9 cellular contexts compared by ENCODE assay signal in genomic region chr5:56819027-56819881, GRCh38. TPM values are rescaled to one million over a fixed set of nuclear protein-coding genes. Genes with fewer than 3 reads are reported as not detected.
DNase-seq lines count a peak whose midpoint lies in the region; ATAC-seq, FAIRE-seq and TF ChIP-seq lines count a peak whose summit lies in the region.
"Had no signal": no experiment of that assay in that cellular context is flagged by ENCODE, and none has a peak within 500 bp of the region (broad histone marks: within the 10 kb centered on the region; RNA-seq: fewer than 3 reads in every experiment).

No MANE protein-coding gene starts in this region.

- FAIRE-seq in GM18507 (lab: Jason Lieb, UNC), result peak; percentile 39

- no peaks in the 10 kb centered on the region for H3K9me3 ChIP-seq in endocrine pancreas (ENCODE audit: control insufficient read depth, low read length)
- no peaks in the 10 kb centered on the region for H3K9me3 ChIP-seq in prostate gland
- no peaks in the 10 kb centered on the region for H3K9me3 ChIP-seq in uterus

- ATAC-seq in GM18498 (IDR thresholded peaks at IDR 0.05; ENCODE audit: unreplicated experiment) (no peak), HG02571 (IDR thresholded peaks at IDR 0.05; ENCODE audit: unreplicated experiment) (no peak)

- TF ChIP-seq POLR2A in prostate gland (IDR thresholded peaks at IDR 0.05) (no peak), uterus (IDR thresholded peaks at IDR 0.05) (no peak)

- H3K4me1 ChIP-seq in endocrine pancreas (ENCODE audit: control insufficient read depth, insufficient read depth, low read length) (peaks cover 29% of the 10 kb centered on the region), prostate gland (replicated peaks) (peaks cover 3% of the 10 kb centered on the region), uterus (peaks cover 0 to 8% of the 10 kb centered on the region in 2 donors)

- no peaks in the 10 kb centered on the region for H3K36me3 ChIP-seq in endocrine pancreas (ENCODE audit: control insufficient read depth, insufficient read depth, low read length)
- H3K36me3 ChIP-seq in prostate gland, result no peaks in the 10 kb centered on the region
- H3K36me3 ChIP-seq in uterus, result no peaks in the 10 kb centered on the region

- no peak overlapping the region for H3K9ac ChIP-seq in endocrine pancreas (ENCODE audit: control insufficient read depth, insufficient read depth, low read length)

- intact Hi-C loops in prostate gland (cut with DNase I) (loop anchor here (10.0 kb wide), 1 partner anchor 344 kb away; no protein-coding TSS in a partner anchor), uterus (cut with DNase I; ENCODE audit: low total_unique reads) (no loop called here)

- H3K27ac ChIP-seq in prostate gland, result peak overlapping the region; percentile 34 to 98
- peak overlapping the region in 1 of 2 donors; percentile 92 for H3K27ac ChIP-seq in uterus

- H3K4me3 ChIP-seq in endocrine pancreas (ENCODE audit: control insufficient read depth, insufficient read depth, low read length), result peak overlapping the region; percentile 58
- H3K4me3 ChIP-seq in prostate gland, result peak overlapping the region; percentile 0 to 3
- H3K4me3 ChIP-seq in uterus, result no peak overlapping the region

- DNase-seq in GM18507 (ENCODE audit: extremely low spot score, insufficient read length, low read depth) (no peak), RPMI8226 (peak; percentile 45), prostate gland (ENCODE audit: low spot score) (no peak), pons (ENCODE audit: low spot score) (no peak), uterus (no peak)
- DNase-seq: head of caudate nucleus had no signal

- H3K27me3 ChIP-seq in endocrine pancreas (ENCODE audit: control insufficient read depth, insufficient read depth, low read length) (no peaks in the 10 kb centered on the region), prostate gland (replicated peaks; ENCODE audit: insufficient read depth) (no peaks in the 10 kb centered on the region), uterus (no peaks in the 10 kb centered on the region)

- WGBS in prostate gland, result 27% methylated on average over 7 of the region's 7 CpGs

- no peak for TF ChIP-seq CTCF in prostate gland (IDR thresholded peaks at IDR 0.05)
- TF ChIP-seq CTCF in uterus (IDR thresholded peaks at IDR 0.05), result no peak

RNA-seq across cellular contexts. Expression of gene MAP3K1, which starts 3.9 kb away (rescaled TPM):
- total RNA-seq in prostate gland (10 to 100 TPM; 31.7 to 40.6 TPM), uterus (10 to 100 TPM in 3 of 4 donors, 1 to 10 TPM in 1; 9.0 to 95.3 (median 20.0) TPM)

Comparison
In these comparisons a context has a peak if more than half of its experiments do, and no peak if none do; other contexts are left out.
1. H3K4me3 ChIP-seq: peak in endocrine pancreas (single experiment) and prostate gland (2 of 2); none in uterus (0 of 2).